Comparison of ENCODE assay signal across 2 cellular contexts in genomic region chr12:102990419-102990818, GRCh38.
TF ChIP-seq lines count a peak whose summit lies in the region.

No MANE protein-coding gene starts in this region.

TF ChIP-seq in HCT116, 20 proteins besides CTCF, POLR2A, EP300 and RAD21:
- TF ChIP-seq SRF (IDR thresholded peaks at IDR 0.05; ENCODE audit: low read depth) (no peak), ZNF274 (IDR thresholded peaks at IDR 0.05; ENCODE audit: low read depth, low read length) (no peak), ELF1 (IDR thresholded peaks at IDR 0.05; ENCODE audit: borderline replicate concordance, low read depth) (no peak), ATF3 (IDR thresholded peaks at IDR 0.05) (no peak), JUND (IDR thresholded peaks at IDR 0.05) (no peak)

TF ChIP-seq in GM12878, 131 proteins besides CTCF, POLR2A, EP300 and RAD21:
- TF ChIP-seq ZNF274 (IDR thresholded peaks at IDR 0.05; ENCODE audit: insufficient read depth, insufficient read length), result no peak
- no peak for TF ChIP-seq E2F4 (IDR thresholded peaks at IDR 0.05; ENCODE audit: low read depth, low read length)
- no peak for TF ChIP-seq LARP7 (IDR thresholded peaks at IDR 0.05)
- no peak for TF ChIP-seq HDGF (IDR thresholded peaks at IDR 0.05)
- no peak for TF ChIP-seq MXI1 (IDR thresholded peaks at IDR 0.05; ENCODE audit: low read depth, low read length)
- no peak for TF ChIP-seq SREBF1 (IDR thresholded peaks at IDR 0.05; ENCODE audit: low read length)
- no peak for TF ChIP-seq SPI1 (IDR thresholded peaks at IDR 0.05; ENCODE audit: borderline replicate concordance, insufficient read depth, low read depth, low read length)
- TF ChIP-seq ATF3 (IDR thresholded peaks at IDR 0.05; ENCODE audit: borderline replicate concordance, extremely low read depth, low read depth, low read length), result no peak
- TF ChIP-seq MYB (IDR thresholded peaks at IDR 0.05; ENCODE audit: borderline replicate concordance, low read depth, low read length), result no peak
- TF ChIP-seq SP1 (IDR thresholded peaks at IDR 0.05; ENCODE audit: low read depth, low read length), result no peak
- no peak for TF ChIP-seq GATAD2B (conservative IDR thresholded peaks at IDR 0.05; ENCODE audit: low read depth)
- TF ChIP-seq CEBPZ (IDR thresholded peaks at IDR 0.05; ENCODE audit: low read depth, low read length), result no peak
- TF ChIP-seq JUND (IDR thresholded peaks at IDR 0.05; ENCODE audit: low read depth, low read length), result no peak
- no peak for TF ChIP-seq BCLAF1 (IDR thresholded peaks at IDR 0.05)
- TF ChIP-seq CBX3 (IDR thresholded peaks at IDR 0.05; ENCODE audit: borderline replicate concordance, low read depth), result no peak
- no peak for TF ChIP-seq IKZF1 (conservative IDR thresholded peaks at IDR 0.05)
- TF ChIP-seq USF1 (IDR thresholded peaks at IDR 0.05; ENCODE audit: borderline replicate concordance, extremely low read length, insufficient read depth, low read depth, low read length), result no peak
